Comparison of ENCODE assay signal across 25 cellular contexts in the genomic region with DNA sequence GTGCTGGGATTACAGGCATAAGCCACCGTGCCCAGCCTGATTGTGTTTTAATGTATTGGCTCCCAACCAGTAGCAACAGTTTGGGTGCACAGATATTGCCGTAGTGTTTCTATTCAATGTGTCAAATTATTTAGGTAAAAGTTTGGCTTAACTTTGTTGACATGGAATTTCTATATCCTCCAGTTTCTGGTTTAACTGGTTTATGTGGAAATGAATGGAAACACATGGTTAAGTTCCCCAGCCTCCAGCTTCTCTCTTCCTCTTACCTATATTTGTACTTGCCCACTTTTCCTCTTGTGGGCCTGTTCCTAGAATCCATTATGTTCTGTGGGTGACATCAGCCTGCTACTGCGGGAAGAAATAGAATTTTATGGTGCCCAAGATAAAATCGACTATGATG. TPM values are rescaled to one million over a fixed set of nuclear protein-coding genes. Genes with fewer than 3 reads are reported as not detected.
"Had no signal": no experiment of that assay in that cellular context is flagged by ENCODE, and none has a peak within 500 bp of the region (broad histone marks: within the 10 kb centered on the region; RNA-seq: fewer than 3 reads in every experiment).

No MANE protein-coding gene starts in this region.

- H3K4me3 ChIP-seq: coronary artery, dorsolateral prefrontal cortex, esophagus muscularis mucosa, gastroesophageal sphincter, heart left ventricle, hepatocyte, lower lobe of right lung, mucosa of descending colon had no signal

- H3K27me3 ChIP-seq: dorsolateral prefrontal cortex, esophagus muscularis mucosa, foreskin keratinocyte, gastroesophageal sphincter, heart left ventricle, hepatocyte had no signal

- ATAC-seq: effector memory CD8-positive, alpha-beta T cell; foreskin keratinocyte; gastroesophageal sphincter; heart left ventricle; left colon; left ventricle myocardium superior; lower lobe of right lung; mucosa of descending colon; naive thymus-derived CD8-positive, alpha-beta T cell had no signal

- H3K79me2 ChIP-seq: hepatocyte had no signal

- H3K4me1 ChIP-seq: esophagus muscularis mucosa, foreskin keratinocyte, gastroesophageal sphincter, lower lobe of right lung had no signal

- H2AFZ ChIP-seq: hepatocyte had no signal

- H3K4me2 ChIP-seq: hepatocyte had no signal

- H3K36me3 ChIP-seq: esophagus muscularis mucosa, gastroesophageal sphincter, heart left ventricle, lower lobe of right lung had no signal

- DNase-seq: dermis blood vessel endothelial cell; dorsolateral prefrontal cortex; effector CD4-positive, alpha-beta T cell; effector memory CD8-positive, alpha-beta T cell; endodermal cell; foreskin keratinocyte; heart left ventricle; hypothalamus; immature natural killer cell; islet precursor cell; kidney; kidney glomerular epithelial cell; left colon; left ventricle myocardium superior; lower lobe of right lung; mesenchymal stem cell; mucosa of descending colon; naive B cell; naive thymus-derived CD8-positive, alpha-beta T cell had no signal

- H3K9me3 ChIP-seq: esophagus muscularis mucosa, gastroesophageal sphincter, heart left ventricle, lower lobe of right lung, mucosa of descending colon had no signal

- H3K27ac ChIP-seq: coronary artery, dorsolateral prefrontal cortex, esophagus muscularis mucosa, foreskin keratinocyte, gastroesophageal sphincter, heart left ventricle, hepatocyte, lower lobe of right lung had no signal

RNA-seq across cellular contexts. Expression of a gene that starts 53.9 kb away (rescaled TPM):
- total RNA-seq: dermis blood vessel endothelial cell, endodermal cell, epithelial cell of proximal tubule, mesothelial cell of epicardium had no signal
- polyA plus RNA-seq: hepatocyte, immature natural killer cell had no signal
